ENCODE assay signal across 14 cellular contexts in genomic region chr17:63479495-63480184, GRCh38. TPM values are rescaled to one million over a fixed set of nuclear protein-coding genes. Genes with fewer than 3 reads are reported as not detected.
A peak's percentile ranks its signal among the peaks of the same experiment; 100 is the strongest.
DNase-seq lines count a peak whose midpoint lies in the region; ATAC-seq, FAIRE-seq and TF ChIP-seq lines count a peak whose summit lies in the region.
"Had no signal": no experiment of that assay in that cellular context is flagged by ENCODE, and none has a peak within 500 bp of the region (broad histone marks: within the 10 kb centered on the region; RNA-seq: fewer than 3 reads in every experiment).

No MANE protein-coding gene starts in this region.

- H3K27me3 ChIP-seq in H1 (replicated peaks in 1 of 4; ENCODE audit: control insufficient read depth in 3 of 4, extremely low read depth in 1 of 4, insufficient read depth in 3 of 4, low read length in 3 of 4) (peaks cover 0 to 27% (median 18%) of the 10 kb centered on the region in 4 experiments; a peak in 5 of 7 replicates), uterus (no peaks in the 10 kb centered on the region)

- no peak overlapping the region for H2AFZ ChIP-seq in H1 (ENCODE audit: low read length)

- DNase-seq in activated naive CD4-positive, alpha-beta T cell treated with anti-CD3 and anti-CD28 coated beads, Interleukin-2, amount 10 ng/mL, durations not matched to agents 7 days and 5 days = peak; percentile 16
- DNase-seq in activated naive CD4-positive, alpha-beta T cell treated with Interleukin-2 at 50 U/mL for 16 hours = no peak
- peak; percentile 6 for DNase-seq in NCI-H2171 (lab: John Stamatoyannopoulos, UW)
- DNase-seq in H1 (ENCODE audit: low read depth in 1 of 2, low spot score in 2 of 2) = no peak
- no peak for DNase-seq in activated CD8-positive, alpha-beta memory T cell treated with anti-CD3 and anti-CD28 coated beads, Interleukin-2, amount 50 U/mL, for 48 hours
- DNase-seq in uterus = no peak
- no peak for DNase-seq in superior temporal gyrus (ENCODE audit: extremely low spot score)

- no peak overlapping the region for H3K9ac ChIP-seq in H1 (replicated peaks in 1 of 4; ENCODE audit: extremely low read depth in 1 of 4, low read depth in 3 of 4, low read length in 3 of 4)

- H3K9me3 ChIP-seq in H1 (ENCODE audit: insufficient read depth in 2 of 2, low read depth in 1 of 2, low read length in 1 of 2) (no peaks in the 10 kb centered on the region), uterus (no peaks in the 10 kb centered on the region)
- H3K9me3 ChIP-seq: gastroesophageal sphincter had no signal

- H3K27ac ChIP-seq in H1 (ENCODE audit: low read depth, low read length) (no peak overlapping the region), uterus (no peak overlapping the region)
- H3K27ac ChIP-seq: gastroesophageal sphincter had no signal

- peaks cover 74% of the 10 kb centered on the region for H3K27me3 Mint-ChIP-seq in activated naive CD4-positive, alpha-beta T cell treated with anti-CD3 and anti-CD28 coated beads, Interleukin-2, amount 10 ng/mL, durations not matched to agents 7 days and 5 days

- H3K56ac ChIP-seq in H1 (replicated peaks; ENCODE audit: insufficient read length, low read depth, low read length) = no peak overlapping the region

- peaks cover 0 to 22% (median 17%) of the 10 kb centered on the region in 4 experiments; a peak in 6 of 7 replicates for H3K4me1 ChIP-seq in H1 (replicated peaks in 1 of 4; ENCODE audit: control insufficient read depth in 3 of 4, insufficient read depth in 4 of 4, low read length in 3 of 4)
- H3K4me1 ChIP-seq in uterus = peaks cover 0 to 10% of the 10 kb centered on the region in 2 donors

- no peak overlapping the region for H4K8ac ChIP-seq in H1 (ENCODE audit: extremely low read depth, insufficient read depth, low read length)

- POLR2A ChIA-PET in H1 (lab: Charles Lee; ENCODE audit: partially characterized antibody) = interaction anchor here (1.6 to 4.4 kb wide), 2 partner anchors 32 to 43 kb away, joined by 10 to 24 read pairs; partner anchors contain the start of gene CYB561

- H3K4me3 ChIP-seq in H1 (ENCODE audit: extremely low read depth in 1 of 4, insufficient read depth in 2 of 4, low read depth in 3 of 4, low read length in 4 of 4) (no peak overlapping the region), uterus (no peak overlapping the region)
- H3K4me3 ChIP-seq: gastroesophageal sphincter had no signal

- H2BK5ac ChIP-seq in H1 (ENCODE audit: low read depth, low read length) = no peak overlapping the region

- WGBS in H1 (ENCODE audit: extremely low coverage in 1 of 2, insufficient coverage in 1 of 2, insufficient read length in 1 of 2, insufficient replicate concordance in 2 of 2, low coverage in 1 of 2, low lambda C conversion rate in 2 of 2, missing lambda C conversion rate in 1 of 2), 2 experiments = 80% methylated on average over 16 of the region's 17 CpGs; no CpG with 5 or more reads in 1 of the 2 experiments

- H4K20me1 ChIP-seq in H1 (replicated peaks in 1 of 2; ENCODE audit: control insufficient read depth in 1 of 2, insufficient read depth in 2 of 2, low read length in 2 of 2) = no peaks in the 10 kb centered on the region

- H3K36me3 Mint-ChIP-seq in activated naive CD4-positive, alpha-beta T cell treated with anti-CD3 and anti-CD28 coated beads, Interleukin-2, amount 10 ng/mL, durations not matched to agents 7 days and 5 days = no peaks in the 10 kb centered on the region
- H3K36me3 Mint-ChIP-seq: CD4-positive, CD25-positive, alpha-beta regulatory T cell had no signal

- FAIRE-seq in H1 (lab: Jason Lieb, UNC) = no peak
- FAIRE-seq: TTC549 had no signal

- no peak overlapping the region for H3K14ac ChIP-seq in H1 (ENCODE audit: insufficient read length)

- TF ChIP-seq RAD21 in H1 (IDR thresholded peaks at IDR 0.05 in 1 of 2, conservative IDR thresholded peaks at IDR 0.05 in 1 of 2; ENCODE audit: low read depth in 2 of 2, low read length in 2 of 2) = no peak

- no peak overlapping the region for H2BK20ac ChIP-seq in H1 (ENCODE audit: low read length)

- H4K91ac ChIP-seq in H1 (replicated peaks; ENCODE audit: insufficient read length, low read length) = no peak overlapping the region

- no peak overlapping the region for H3K4me2 ChIP-seq in H1 (ENCODE audit: insufficient read depth in 1 of 2, low read depth in 2 of 2, low read length in 2 of 2)

- no peak overlapping the region for H4K5ac ChIP-seq in H1 (ENCODE audit: insufficient read length, low read depth, low read length)

- peaks cover 11% of the 10 kb centered on the region for H3K23me2 ChIP-seq in H1 (ENCODE audit: low read depth, low read length)

- no peak for TF ChIP-seq POLR2A in H1 (IDR thresholded peaks at IDR 0.05; ENCODE audit: control extremely low read depth in 1 of 2, low read depth in 2 of 2, low read length in 2 of 2)
- no peak for TF ChIP-seq POLR2A in uterus (IDR thresholded peaks at IDR 0.05)

- no peak overlapping the region for H3K27ac Mint-ChIP-seq in activated naive CD4-positive, alpha-beta T cell treated with anti-CD3 and anti-CD28 coated beads, Interleukin-2, amount 10 ng/mL, durations not matched to agents 7 days and 5 days
- H3K27ac Mint-ChIP-seq: CD4-positive, CD25-positive, alpha-beta regulatory T cell had no signal

- ATAC-seq in GM21576 (IDR thresholded peaks at IDR 0.05; ENCODE audit: unreplicated experiment) = no peak

- H3K36me3 ChIP-seq in H1 (ENCODE audit: control insufficient read depth in 2 of 4, insufficient read depth in 4 of 4, low read length in 3 of 4) (no peaks in the 10 kb centered on the region), uterus (no peaks in the 10 kb centered on the region)
- H3K36me3 ChIP-seq: gastroesophageal sphincter had no signal

- no peak overlapping the region for H2BK15ac ChIP-seq in H1 (ENCODE audit: low read length)

- no peaks in the 10 kb centered on the region for H3K79me2 ChIP-seq in H1 (ENCODE audit: control insufficient read depth in 1 of 2, insufficient read depth in 2 of 2, low read length in 2 of 2)

- TF ChIP-seq CTCF in H1 (IDR thresholded peaks at IDR 0.05; ENCODE audit: control extremely low read depth in 1 of 3, insufficient read depth in 1 of 3, low read depth in 1 of 3, low read length in 3 of 3) (no peak), uterus (IDR thresholded peaks at IDR 0.05) (no peak)

- no peaks in the 10 kb centered on the region for H3K79me1 ChIP-seq in H1 (ENCODE audit: low read depth, low read length)

- no peaks in the 10 kb centered on the region for H3K9me3 Mint-ChIP-seq in activated naive CD4-positive, alpha-beta T cell treated with anti-CD3 and anti-CD28 coated beads, Interleukin-2, amount 10 ng/mL, durations not matched to agents 7 days and 5 days

- H3K4me1 Mint-ChIP-seq in activated naive CD4-positive, alpha-beta T cell treated with anti-CD3 and anti-CD28 coated beads, Interleukin-2, amount 10 ng/mL, durations not matched to agents 7 days and 5 days = peaks cover 16% of the 10 kb centered on the region

- CTCF ChIA-PET in activated naive CD4-positive, alpha-beta T cell treated with anti-CD3 and anti-CD28 coated beads, Interleukin-2, amount 10 ng/mL, durations not matched to agents 7 days and 5 days (lab: Charles Lee) = interaction anchor here (0.6 to 8.7 kb wide), 21 partner anchors 7 to 200 kb away, joined by 3 to 235 read pairs (median 5); no protein-coding TSS in a partner anchor
- CTCF ChIA-PET in H1 (lab: Charles Lee; ENCODE audit: partially characterized antibody) = interaction anchor here (0.9 to 27.9 kb wide), 24 partner anchors 10 to 217 kb away, joined by 3 to 758 read pairs (median 4); partner anchors contain the start of genes CYB561 and KCNH6

- no peak overlapping the region for H2BK12ac ChIP-seq in H1 (ENCODE audit: low read depth, low read length)

- H2BK120ac ChIP-seq in H1 (replicated peaks; ENCODE audit: low read depth, low read length) = no peak overlapping the region

- TF ChIP-seq EP300 in H1 (IDR thresholded peaks at IDR 0.05; ENCODE audit: borderline replicate concordance in 1 of 2, low read depth in 2 of 2, low read length in 2 of 2) = no peak

- H3K4me3 Mint-ChIP-seq in activated naive CD4-positive, alpha-beta T cell treated with anti-CD3 and anti-CD28 coated beads, Interleukin-2, amount 10 ng/mL, durations not matched to agents 7 days and 5 days = no peak overlapping the region

- peak overlapping the region; percentile 43; the same call in 1 of the 2 replicates for H2AK5ac ChIP-seq in H1 (ENCODE audit: low read depth, low read length)

- no peak overlapping the region for H3K4ac ChIP-seq in H1 (replicated peaks; ENCODE audit: insufficient read length, low read depth, low read length)

- no peak overlapping the region for H3K23ac ChIP-seq in H1 (ENCODE audit: insufficient read length)

- intact Hi-C loops in uterus (cut with DNase I; ENCODE audit: low total_unique reads) = no loop called here

- no peak overlapping the region for H3K18ac ChIP-seq in H1 (ENCODE audit: extremely low read depth, low read length)

RNA-seq across cellular contexts. Expression of gene ACE, which starts 2.8 kb away (rescaled TPM):
- 4.5 and 5.5 TPM in 2 replicates for total RNA-seq in H1 (2021; fragmentation: NEBNext Ultra II Directional; extraction: Animal tissue kit (Norgen Biotek cat#: 25700))
- 2.5 and 4.0 TPM in 2 replicates for polyA plus RNA-seq in H1 (2011; rRNA removed)
- polyA plus RNA-seq in H1 (2011; cell fraction: cytosol; rRNA removed) = 2.7 TPM
- 10.0 TPM for polyA plus RNA-seq in H1 (2011; cell fraction: nucleus; rRNA removed)
- polyA plus RNA-seq in H1 (2012, experiment 1 of 2) = 2.8 to 4.2 TPM (median 3.3 TPM) in 4 replicates
- polyA plus RNA-seq in H1 (2012, experiment 2 of 2) = 2.2 TPM
- 2.7 TPM for polyA plus RNA-seq in H1 (2013, experiment 1 of 2)
- polyA plus RNA-seq in H1 (2013, experiment 2 of 2) = 2.0 TPM
- polyA minus RNA-seq in H1 (2011; rRNA and poly(A)+ RNA removed) = 3.3 and 3.4 TPM in 2 replicates
- polyA minus RNA-seq in H1 (2011; cell fraction: cytosol; rRNA and poly(A)+ RNA removed) = 3.1 TPM
- polyA minus RNA-seq in H1 (2011; cell fraction: nucleus; rRNA and poly(A)+ RNA removed) = 10.1 TPM
- 10 to 100 TPM in 1 of 4 donors, 1 to 10 TPM in 1, under 1 TPM in 1, not detected in 1; 0.77 to 27.4 (median 7.9) TPM for total RNA-seq in uterus
- total RNA-seq: H4 had no signal

RNA-seq across cellular contexts. Expression of gene CYB561, which starts 33.5 kb away (rescaled TPM):
- total RNA-seq in H1 (2021; fragmentation: NEBNext Ultra II Directional; extraction: Animal tissue kit (Norgen Biotek cat#: 25700)) = 23.4 and 26.0 TPM in 2 replicates
- polyA plus RNA-seq in H1 (2011; rRNA removed) = 19.7 and 34.2 TPM in 2 replicates
- 21.6 TPM for polyA plus RNA-seq in H1 (2011; cell fraction: cytosol; rRNA removed)
- 33.9 TPM for polyA plus RNA-seq in H1 (2011; cell fraction: nucleus; rRNA removed)
- 16.4 to 21.8 TPM (median 19.6 TPM) in 4 replicates for polyA plus RNA-seq in H1 (2012, experiment 1 of 2)
- polyA plus RNA-seq in H1 (2012, experiment 2 of 2) = 17.5 TPM
- polyA plus RNA-seq in H1 (2013, experiment 1 of 2) = 23.5 TPM
- 24.6 TPM for polyA plus RNA-seq in H1 (2013, experiment 2 of 2)
- 27.0 and 35.0 TPM in 2 replicates for polyA minus RNA-seq in H1 (2011; rRNA and poly(A)+ RNA removed)
- 21.3 TPM for polyA minus RNA-seq in H1 (2011; cell fraction: cytosol; rRNA and poly(A)+ RNA removed)
- polyA minus RNA-seq in H1 (2011; cell fraction: nucleus; rRNA and poly(A)+ RNA removed) = 16.3 TPM
- total RNA-seq in uterus = 10 to 100 TPM; 15.0 to 19.5 (median 16.5) TPM

RNA-seq across cellular contexts. Expression of gene KCNH6, which starts 43.5 kb away (rescaled TPM):
- total RNA-seq in H1 (2021; fragmentation: NEBNext Ultra II Directional; extraction: Animal tissue kit (Norgen Biotek cat#: 25700)) = 1.8 TPM in 2 replicates
- polyA plus RNA-seq in H1 (2011; rRNA removed) = 3.6 and 5.0 TPM in 2 replicates
- 2.7 TPM for polyA plus RNA-seq in H1 (2011; cell fraction: cytosol; rRNA removed)
- polyA plus RNA-seq in H1 (2011; cell fraction: nucleus; rRNA removed) = 4.9 TPM
- polyA plus RNA-seq in H1 (2012, experiment 1 of 2) = 0.84 to 1.8 TPM (median 1.4 TPM) in 4 replicates
- 0.75 TPM for polyA plus RNA-seq in H1 (2012, experiment 2 of 2)
- 2.0 TPM for polyA plus RNA-seq in H1 (2013, experiment 1 of 2)
- 2.1 TPM for polyA plus RNA-seq in H1 (2013, experiment 2 of 2)
- polyA minus RNA-seq in H1 (2011; rRNA and poly(A)+ RNA removed) = 2.8 TPM in 2 replicates
- 0.95 TPM for polyA minus RNA-seq in H1 (2011; cell fraction: cytosol; rRNA and poly(A)+ RNA removed)
- 2.8 TPM for polyA minus RNA-seq in H1 (2011; cell fraction: nucleus; rRNA and poly(A)+ RNA removed)
- total RNA-seq in uterus = not detected
- total RNA-seq: CD4-positive, CD25-positive, alpha-beta regulatory T cell; esophagus mucosa; gastroesophageal sphincter; H4; LHCN-M2 had no signal
- polyA plus RNA-seq: CD4-positive, CD25-positive, alpha-beta regulatory T cell had no signal

Comparison
In these comparisons a context has a peak if more than half of its experiments do, and no peak if none do; other contexts are left out.
1. DNase-seq: peak in activated naive CD4-positive, alpha-beta T cell treated with anti-CD3 and anti-CD28 coated beads, Interleukin-2, amount 10 ng/mL, durations not matched to agents 7 days and 5 days (single experiment) and NCI-H2171 (single experiment); none in activated naive CD4-positive, alpha-beta T cell treated with Interleukin-2 at 50 U/mL for 16 hours (single experiment), H1 (0 of 2), activated CD8-positive, alpha-beta memory T cell treated with anti-CD3 and anti-CD28 coated beads, Interleukin-2, amount 50 U/mL, for 48 hours (single experiment), uterus (0 of 2) and superior temporal gyrus (single experiment).